Comparison of ENCODE assay signal across 1 cellular context in genomic region chr4:3302786-3303444, GRCh38.
TF ChIP-seq lines count a peak whose summit lies in the region.

No MANE protein-coding gene starts in this region.

TF ChIP-seq in HepG2, 621 proteins besides CTCF, POLR2A, EP300 and RAD21:
- TF ChIP-seq ZNF407 (CRISPR knock-in tag; IDR thresholded peaks at IDR 0.05; ENCODE audit: not compliant biosample characterization) (no peak), AGO2 (optimal IDR thresholded peaks at IDR 0.05; ENCODE audit: low read depth, low read length) (peak; percentile 2)
TF ChIP-seq in HepG2: peak in this region for 1.
